ENCODE assay signal across 8 cellular contexts in genomic region chr7:130960208-130960988, GRCh38.
DNase-seq lines count a peak whose midpoint lies in the region; ATAC-seq and TF ChIP-seq lines count a peak whose summit lies in the region.

No MANE protein-coding gene starts in this region.

- no peaks in the 10 kb centered on the region for H4K20me1 ChIP-seq in SU-DHL-6 (ENCODE audit: low read depth, low read length)

- peak overlapping the region; percentile 14 for H2AFZ ChIP-seq in SU-DHL-6 (ENCODE audit: low read depth, low read length, severe bottlenecking)

- CTCF ChIA-PET in GM10248 (lab: Yijun Ruan, JAX) = interaction anchor here (1.0 to 6.7 kb wide), 21 partner anchors 10 to 80 kb away, joined by 3 to 97 read pairs (median 6); no protein-coding TSS in a partner anchor

- H3F3A ChIP-seq in SU-DHL-6 (ENCODE audit: insufficient read depth) = peaks cover 33% of the 10 kb centered on the region

- no peaks in the 10 kb centered on the region for H3K27me3 ChIP-seq in SU-DHL-6 (ENCODE audit: low read length)
- H3K27me3 ChIP-seq in rectal smooth muscle tissue (ENCODE audit: control insufficient read depth, insufficient read depth, low read length) = no peaks in the 10 kb centered on the region

- TF ChIP-seq CTCF in GM10248 (IDR thresholded peaks at IDR 0.05; ENCODE audit: control extremely low read depth, extremely low read depth, low read depth, missing control alignments) (no peak), SU-DHL-6 (IDR thresholded peaks at IDR 0.05; ENCODE audit: insufficient read depth, low read length, poor library complexity, severe bottlenecking) (no peak), epithelial cell of esophagus (IDR thresholded peaks at IDR 0.05; ENCODE audit: insufficient read depth, low read depth, low read length, missing control alignments) (no peak)

- no peaks in the 10 kb centered on the region for H3K9me3 ChIP-seq in SU-DHL-6 (ENCODE audit: insufficient read depth, low read length)

- DNase-seq in GM10248 (ENCODE audit: extremely low spot score) = peak; percentile 47
- DNase-seq in epithelial cell of esophagus (ENCODE audit: low read depth) = peak; percentile 97
- DNase-seq in putamen (ENCODE audit: low spot score) = no peak
- DNase-seq in NCI-H1092 treated with DMSO at 0.1 percent for 48 hours (lab: John Stamatoyannopoulos, UW) = no peak
- DNase-seq in NCI-H69 (lab: John Stamatoyannopoulos, UW) = no peak

- H3K9ac ChIP-seq in SU-DHL-6 (ENCODE audit: low read length) = peak overlapping the region; percentile 58
- no peak overlapping the region for H3K9ac ChIP-seq in rectal smooth muscle tissue (ENCODE audit: low read length)

- H3K79me2 ChIP-seq in SU-DHL-6 (ENCODE audit: insufficient read depth, low read length) = peaks cover 9% of the 10 kb centered on the region; the same call in 1 of the 2 replicates

- H3K4me2 ChIP-seq in SU-DHL-6 (ENCODE audit: low read depth, low read length, poor library complexity, severe bottlenecking) = peak overlapping the region; percentile 78

- peak overlapping the region; percentile 53 for H3K4me3 ChIP-seq in SU-DHL-6 (ENCODE audit: insufficient read depth, low read length, poor library complexity, severe bottlenecking)
- peak overlapping the region; percentile 9 for H3K4me3 ChIP-seq in epithelial cell of esophagus (ENCODE audit: low read length)
- peak overlapping the region; percentile 44 for H3K4me3 ChIP-seq in rectal smooth muscle tissue (ENCODE audit: low read length)

- POLR2A ChIA-PET in GM10248 (lab: Yijun Ruan, JAX) = interaction anchor here (0.6 to 1.4 kb wide), 5 partner anchors 9 to 50 kb away, joined by 3 to 4 read pairs (median 4); no protein-coding TSS in a partner anchor

- peaks cover 2% of the 10 kb centered on the region for H3K4me1 ChIP-seq in rectal smooth muscle tissue (ENCODE audit: control insufficient read depth, insufficient read depth, low read length)

- no peaks in the 10 kb centered on the region for H3K9me2 ChIP-seq in SU-DHL-6 (replicated peaks; ENCODE audit: insufficient read depth, low read length)

- H3K27ac ChIP-seq in SU-DHL-6 (ENCODE audit: low read depth, low read length) = peak overlapping the region; percentile 55
- no peak overlapping the region for H3K27ac ChIP-seq in rectal smooth muscle tissue (ENCODE audit: low read depth, low read length)

- H3K36me3 ChIP-seq in SU-DHL-6 (ENCODE audit: low read length) (peaks cover 5% of the 10 kb centered on the region; the same call in 1 of the 2 replicates), rectal smooth muscle tissue (ENCODE audit: control insufficient read depth, insufficient read depth, low read length) (peaks cover 2% of the 10 kb centered on the region)

- ATAC-seq in HG03095 (IDR thresholded peaks at IDR 0.05; ENCODE audit: unreplicated experiment) = peak; percentile 31

Comparison
In these comparisons a context has a peak if more than half of its experiments do, and no peak if none do; other contexts are left out.
1. DNase-seq: peak in GM10248 (single experiment) and epithelial cell of esophagus (single experiment); none in putamen (single experiment), NCI-H1092 treated with DMSO at 0.1 percent for 48 hours (single experiment) and NCI-H69 (single experiment).
2. Peak in every context shown above with its lines, with median percentiles within 50 percentile points of each other: H3K4me3 ChIP-seq.